10 cellular contexts compared by ENCODE assay signal in the genomic region with DNA sequence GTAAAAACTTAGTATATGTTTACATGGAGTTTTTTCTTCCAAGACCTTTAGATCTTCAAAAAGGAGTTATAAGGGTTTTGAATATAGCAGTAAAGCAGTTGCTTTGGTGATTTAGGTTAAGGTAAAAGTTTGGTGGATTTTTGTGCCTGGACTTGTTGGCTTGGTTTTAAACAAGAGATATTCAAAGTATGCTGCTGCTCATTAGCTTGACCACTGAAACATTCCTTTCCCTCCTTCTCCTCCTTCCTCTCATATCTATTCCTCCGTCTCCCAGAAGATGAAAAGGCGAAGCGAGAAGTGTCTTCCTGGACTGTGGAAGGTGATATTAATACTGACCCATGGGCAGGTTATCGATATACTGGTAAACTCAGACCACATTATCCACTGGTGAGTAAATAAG.
"Had no signal": no experiment of that assay in that cellular context is flagged by ENCODE, and none has a peak within 500 bp of the region (broad histone marks: within the 10 kb centered on the region; RNA-seq: fewer than 3 reads in every experiment).

No MANE protein-coding gene starts in this region.

- H3K27ac ChIP-seq: cardiac muscle cell, colonic mucosa, psoas muscle, sigmoid colon, testis had no signal

- H3K4me1 ChIP-seq: colonic mucosa, psoas muscle, testis had no signal

- H3K4me3 ChIP-seq: cardiac muscle cell, colonic mucosa, psoas muscle, sigmoid colon, testis had no signal

- H3K9me3 ChIP-seq: colonic mucosa, testis had no signal

- H3K36me3 ChIP-seq: colonic mucosa had no signal

- ATAC-seq: activated naive CD4-positive, alpha-beta T cell treated with anti-CD3 and anti-CD28 coated beads, Interleukin-2, amount 50 U/mL, for 72 hours; psoas muscle had no signal

- H3K27me3 ChIP-seq: cardiac muscle cell, colonic mucosa, sigmoid colon, testis had no signal

- DNase-seq: activated CD4-positive, alpha-beta T cell treated with anti-CD3 and anti-CD28 coated beads, Interleukin-2, amount 50 U/mL, for 1 hour; activated effector memory CD4-positive, alpha-beta T cell treated with Interleukin-2 at 50 U/mL for 16 hours; colonic mucosa; psoas muscle; sigmoid colon; stimulated activated CD4-positive, alpha-beta T cell treated with anti-CD3 and anti-CD28 coated beads, Interleukin-2, amount 100 ng/mL, for 48 hours; T-helper 2 cell; testis had no signal
